In the genomic region with DNA sequence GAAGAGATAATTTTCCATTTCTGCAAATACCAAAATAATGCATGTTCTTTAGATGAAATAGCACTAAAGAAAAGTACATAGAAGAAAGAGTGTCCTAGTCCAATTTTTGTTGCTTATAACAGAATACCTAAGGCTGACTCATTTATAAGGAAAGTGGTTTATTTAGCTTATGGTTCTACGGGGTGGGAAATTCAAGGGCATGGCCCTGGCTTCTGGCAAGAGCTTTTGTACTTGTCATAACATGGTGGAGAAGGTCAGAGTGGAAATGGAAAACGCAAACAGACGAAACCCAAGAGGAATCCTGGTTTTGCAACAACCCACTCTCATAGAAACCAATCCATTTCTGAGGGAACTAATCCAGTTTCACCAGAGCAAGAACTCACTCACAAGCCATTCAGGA, we compare ENCODE assay signal across 26 cellular contexts.
"Had no signal": no experiment of that assay in that cellular context is flagged by ENCODE, and none has a peak within 500 bp of the region (broad histone marks: within the 10 kb centered on the region; RNA-seq: fewer than 3 reads in every experiment).

No MANE protein-coding gene starts in this region.

- H3K36me3 ChIP-seq: neutrophil, right lobe of liver, spleen, tibial artery, upper lobe of right lung, vagina had no signal

- H3K9me3 Mint-ChIP-seq: stimulated activated memory B cell treated with anti-CD40 and anti-IgM and Interleukin-4, amounts not matched to agents 10 μg/mL and 1 μg/mL and 100 μg/mL, for 72 hours had no signal

- H3K79me2 ChIP-seq: hepatocyte had no signal

- H3K27ac ChIP-seq: dorsolateral prefrontal cortex, hepatocyte, neutrophil, psoas muscle, right lobe of liver, spleen, tibial artery, upper lobe of right lung, vagina had no signal

- H3K36me3 Mint-ChIP-seq: stimulated activated memory B cell treated with anti-CD40 and anti-IgM and Interleukin-4, amounts not matched to agents 10 μg/mL and 1 μg/mL and 100 μg/mL, for 72 hours had no signal

- H3K27me3 Mint-ChIP-seq: stimulated activated naive CD8-positive, alpha-beta T cell treated with anti-CD3 and anti-CD28 coated beads, Interleukin-15, Interleukin-2, amounts not matched to agents 100 ng/mL and 50 ng/mL, for 24 hours had no signal

- H3K4me3 Mint-ChIP-seq: naive B cell; nephron; stimulated activated memory B cell treated with anti-CD40 and anti-IgM and Interleukin-4, amounts not matched to agents 10 μg/mL and 1 μg/mL and 100 μg/mL, for 72 hours; stimulated activated naive CD8-positive, alpha-beta T cell treated with anti-CD3 and anti-CD28 coated beads, Interleukin-15, Interleukin-2, amounts not matched to agents 100 ng/mL and 50 ng/mL, for 24 hours had no signal

- H3K4me2 ChIP-seq: hepatocyte had no signal

- H3K4me1 ChIP-seq: psoas muscle, right lobe of liver, spleen, tibial artery, upper lobe of right lung, vagina had no signal

- DNase-seq: cortex of kidney; dorsolateral prefrontal cortex; effector CD8-positive, alpha-beta T cell; foreskin melanocyte; head of caudate nucleus; left colon; left ventricle myocardium superior; mesendoderm; naive B cell; psoas muscle; retina; right lobe of liver; spleen; stimulated activated CD4-positive, alpha-beta T cell treated with anti-CD3 and anti-CD28 coated beads, Interleukin-15, amount 100 ng/mL, for 24 hours; stimulated activated CD4-positive, alpha-beta T cell treated with anti-CD3 and anti-CD28 coated beads, Interleukin-1b, Interleukin-23, amount 100 ng/mL, for 48 hours; stimulated activated CD4-positive, alpha-beta T cell treated with anti-CD3 and anti-CD28 coated beads, Interleukin-4, amount 100 ng/mL, for 24 hours; tibial artery; upper lobe of right lung had no signal

- H3K9me3 ChIP-seq: neutrophil, psoas muscle, right lobe of liver, tibial artery, upper lobe of right lung, vagina had no signal

- H3K27me3 ChIP-seq: dorsolateral prefrontal cortex, hepatocyte, neutrophil, right lobe of liver, spleen, tibial artery, upper lobe of right lung, vagina had no signal

- H2AFZ ChIP-seq: hepatocyte had no signal

- H3K4me1 Mint-ChIP-seq: naive B cell; nephron; stimulated activated memory B cell treated with anti-CD40 and anti-IgM and Interleukin-4, amounts not matched to agents 10 μg/mL and 1 μg/mL and 100 μg/mL, for 72 hours had no signal

- ATAC-seq: esophagus mucosa; left colon; left ventricle myocardium superior; psoas muscle; right lobe of liver; stimulated activated memory B cell treated with anti-CD40 and anti-IgM and Interleukin-4, amounts not matched to agents 10 μg/mL and 1 μg/mL and 100 μg/mL, for 72 hours; upper lobe of right lung had no signal

- H3K4me3 ChIP-seq: dorsolateral prefrontal cortex, hepatocyte, lung, psoas muscle, right lobe of liver, spleen, tibial artery, upper lobe of right lung, vagina had no signal

- H3K27ac Mint-ChIP-seq: naive B cell; nephron; stimulated activated memory B cell treated with anti-CD40 and anti-IgM and Interleukin-4, amounts not matched to agents 10 μg/mL and 1 μg/mL and 100 μg/mL, for 72 hours; stimulated activated naive CD8-positive, alpha-beta T cell treated with anti-CD3 and anti-CD28 coated beads, Interleukin-15, Interleukin-2, amounts not matched to agents 100 ng/mL and 50 ng/mL, for 24 hours had no signal
